Comparison of ENCODE assay signal across 22 cellular contexts in the genomic region with DNA sequence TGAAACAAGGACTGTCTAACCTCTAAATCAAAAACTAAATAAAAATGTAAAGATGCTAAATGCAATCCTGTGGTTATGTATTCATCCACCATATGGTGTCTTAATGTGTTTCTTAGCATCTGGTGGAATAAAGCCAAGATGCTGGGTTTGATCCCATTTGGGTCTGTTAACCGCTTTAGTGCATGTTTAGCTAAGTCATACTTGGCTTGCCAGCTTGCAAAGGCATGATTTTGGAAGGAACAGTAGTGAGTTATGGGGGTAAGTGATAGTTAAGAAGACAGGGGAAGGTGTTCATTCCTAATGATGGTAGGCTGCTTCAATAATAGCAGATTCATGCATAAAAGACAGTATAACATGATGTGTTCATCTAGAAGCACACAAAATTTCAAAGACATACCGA.
"Had no signal": no experiment of that assay in that cellular context is flagged by ENCODE, and none has a peak within 500 bp of the region (broad histone marks: within the 10 kb centered on the region; RNA-seq: fewer than 3 reads in every experiment).

No MANE protein-coding gene starts in this region.

- H3K9me3 ChIP-seq: body of pancreas, ovary, psoas muscle, suprapubic skin, transverse colon, vagina had no signal

- H3K27ac ChIP-seq: body of pancreas, dorsolateral prefrontal cortex, ovary, psoas muscle, suprapubic skin, transverse colon, vagina had no signal

- H3K27me3 ChIP-seq: body of pancreas, dorsolateral prefrontal cortex, ovary, suprapubic skin, transverse colon, vagina had no signal

- H3K36me3 ChIP-seq: ovary, suprapubic skin, transverse colon, vagina had no signal

- H3K4me1 ChIP-seq: body of pancreas, psoas muscle, transverse colon, vagina had no signal

- ATAC-seq: activated CD8-positive, alpha-beta memory T cell treated with anti-CD3 and anti-CD28 coated beads, Interleukin-2, amount 10 ng/mL, durations not matched to agents 7 days and 5 days; activated T-helper 17 cell treated with anti-CD3 and anti-CD28 coated beads, Interleukin-2, amount 50 U/mL, for 72 hours; body of pancreas; naive thymus-derived CD8-positive, alpha-beta T cell; right cardiac atrium; stimulated activated naive CD8-positive, alpha-beta T cell treated with anti-CD3 and anti-CD28 coated beads, Interleukin-15, amount 100 ng/mL, for 72 hours had no signal

- H3K4me3 ChIP-seq: body of pancreas, dorsolateral prefrontal cortex, ovary, psoas muscle, suprapubic skin, transverse colon, vagina had no signal

- DNase-seq: activated B cell treated with CpG ODN at 0.5 μM for 24 hours; activated CD4-positive, alpha-beta memory T cell treated with anti-CD3 and anti-CD28 coated beads, Interleukin-2, amount 10 ng/mL, durations not matched to agents 7 days and 5 days; activated CD4-positive, alpha-beta T cell treated with anti-CD3 and anti-CD28 coated beads for 4 hours; activated CD8-positive, alpha-beta memory T cell treated with anti-CD3 and anti-CD28 coated beads, Interleukin-2, amount 10 ng/mL, durations not matched to agents 7 days and 5 days; activated naive CD4-positive, alpha-beta T cell; activated naive CD8-positive, alpha-beta T cell treated with anti-CD3 and anti-CD28 coated beads for 36 hours; activated T-cell treated with anti-CD3 and anti-CD28 coated beads, Interleukin-2, amount 50 U/mL, for 1 hour; amniotic stem cell; body of pancreas; dorsolateral prefrontal cortex; naive thymus-derived CD8-positive, alpha-beta T cell; ovary; psoas muscle; right cardiac atrium; small intestine; stimulated activated CD4-positive, alpha-beta T cell treated with anti-CD3 and anti-CD28 coated beads, Interleukin-15, amount 100 ng/mL, for 24 hours; stimulated activated CD4-positive, alpha-beta T cell treated with anti-CD3 and anti-CD28 coated beads, Interleukin-2, amount 100 ng/mL, for 48 hours; stimulated activated naive CD8-positive, alpha-beta T cell treated with anti-CD3 and anti-CD28 coated beads, Interleukin-15, amount 100 ng/mL, for 72 hours; transverse colon had no signal
